Comparison of ENCODE assay signal across 9 cellular contexts in the genomic region with DNA sequence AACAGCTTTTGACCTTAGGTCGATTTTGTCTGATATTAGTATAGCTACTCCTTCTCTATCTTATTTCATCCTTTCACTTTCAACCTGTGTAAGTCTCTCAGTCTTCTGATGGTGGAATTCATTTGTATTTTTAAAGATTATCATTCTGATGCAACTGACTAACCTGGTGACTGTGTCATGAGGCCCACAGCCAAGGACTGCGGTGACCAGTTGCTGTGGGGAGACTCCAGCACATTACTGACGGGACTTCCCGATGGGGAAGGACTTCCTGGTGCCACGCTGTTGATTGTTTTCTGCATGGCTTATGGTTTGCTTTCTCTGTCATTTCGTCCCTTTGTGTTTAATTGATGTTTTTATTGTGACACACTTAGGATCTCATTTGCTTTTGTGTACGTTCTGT. TPM values are rescaled to one million over a fixed set of nuclear protein-coding genes. Genes with fewer than 3 reads are reported as not detected.
DNase-seq lines count a peak whose midpoint lies in the region; ATAC-seq lines count a peak whose summit lies in the region.
"Had no signal": no experiment of that assay in that cellular context is flagged by ENCODE, and none has a peak within 500 bp of the region (broad histone marks: within the 10 kb centered on the region; RNA-seq: fewer than 3 reads in every experiment).

No MANE protein-coding gene starts in this region.

- H3K36me3 Mint-ChIP-seq in activated naive CD4-positive, alpha-beta T cell treated with anti-CD3 and anti-CD28 coated beads, Interleukin-2, amount 50 U/mL, for 72 hours, result peaks cover 6 to 18% of the 10 kb centered on the region in 2 donors
- peaks cover 13% of the 10 kb centered on the region for H3K36me3 Mint-ChIP-seq in activated naive CD4-positive, alpha-beta T cell treated with anti-CD3 and anti-CD28 coated beads, Interleukin-2, amount 10 ng/mL, durations not matched to agents 7 days and 5 days

- intact Hi-C loops in head of caudate nucleus (cut with DNase I), result no loop called here

- H3K27ac Mint-ChIP-seq in activated naive CD4-positive, alpha-beta T cell treated with anti-CD3 and anti-CD28 coated beads, Interleukin-2, amount 50 U/mL, for 72 hours, result peak overlapping the region; percentile 46 to 88
- no peak overlapping the region for H3K27ac Mint-ChIP-seq in activated naive CD4-positive, alpha-beta T cell treated with anti-CD3 and anti-CD28 coated beads, Interleukin-2, amount 10 ng/mL, durations not matched to agents 7 days and 5 days

- CTCF ChIA-PET in activated naive CD4-positive, alpha-beta T cell treated with anti-CD3 and anti-CD28 coated beads, Interleukin-2, amount 10 ng/mL, durations not matched to agents 7 days and 5 days (lab: Charles Lee), result interaction anchor here (1.1 kb wide), 1 partner anchor 12 kb away, joined by 3 read pairs; no protein-coding TSS in a partner anchor

- ATAC-seq in activated naive CD4-positive, alpha-beta T cell treated with anti-CD3 and anti-CD28 coated beads, Interleukin-2, amount 50 U/mL, for 72 hours, result peak; percentile 90 to 93
- ATAC-seq in HG03135 (IDR thresholded peaks at IDR 0.05; ENCODE audit: unreplicated experiment) (peak; percentile 71), GM19328 (IDR thresholded peaks at IDR 0.05; ENCODE audit: unreplicated experiment) (no peak)
- peak; percentile 95 for ATAC-seq in stimulated activated naive CD8-positive, alpha-beta T cell treated with anti-CD3 and anti-CD28 coated beads, Interleukin-15, Interleukin-2, amounts not matched to agents 100 U/mL and 50 U/mL, for 24 hours

- no peak overlapping the region for H3K4me3 Mint-ChIP-seq in activated naive CD4-positive, alpha-beta T cell treated with anti-CD3 and anti-CD28 coated beads, Interleukin-2, amount 10 ng/mL, durations not matched to agents 7 days and 5 days

- H3K4me1 Mint-ChIP-seq in activated naive CD4-positive, alpha-beta T cell treated with anti-CD3 and anti-CD28 coated beads, Interleukin-2, amount 10 ng/mL, durations not matched to agents 7 days and 5 days, result peaks cover 10% of the 10 kb centered on the region

- H3K27me3 Mint-ChIP-seq in activated naive CD4-positive, alpha-beta T cell treated with anti-CD3 and anti-CD28 coated beads, Interleukin-2, amount 10 ng/mL, durations not matched to agents 7 days and 5 days, result peaks cover 11% of the 10 kb centered on the region

- H3K9me3 Mint-ChIP-seq in activated naive CD4-positive, alpha-beta T cell treated with anti-CD3 and anti-CD28 coated beads, Interleukin-2, amount 50 U/mL, for 72 hours, result no peaks in the 10 kb centered on the region
- H3K9me3 Mint-ChIP-seq in activated naive CD4-positive, alpha-beta T cell treated with anti-CD3 and anti-CD28 coated beads, Interleukin-2, amount 10 ng/mL, durations not matched to agents 7 days and 5 days, result peaks cover 2% of the 10 kb centered on the region

- no peak for DNase-seq in activated naive CD4-positive, alpha-beta T cell treated with anti-CD3 and anti-CD28 coated beads, Interleukin-2, amount 50 U/mL, for 72 hours (ENCODE audit: low spot score in 2 of 2)
- no peak for DNase-seq in activated naive CD4-positive, alpha-beta T cell treated with anti-CD3 and anti-CD28 coated beads, Interleukin-2, amount 10 ng/mL, durations not matched to agents 7 days and 5 days
- peak; percentile 84 for DNase-seq in activated effector memory CD4-positive, alpha-beta T cell treated with anti-CD3 and anti-CD28 coated beads, Interleukin-2, amount 50 U/mL, for 16 hours
- peak; percentile 40 for DNase-seq in stimulated activated naive CD8-positive, alpha-beta T cell treated with anti-CD3 and anti-CD28 coated beads, Interleukin-15, Interleukin-2, amounts not matched to agents 100 U/mL and 50 U/mL, for 24 hours
- DNase-seq in NCI-H1048 (lab: John Stamatoyannopoulos, UW), result no peak
- no peak for DNase-seq in head of caudate nucleus
- DNase-seq: DND-41 had no signal

RNA-seq across cellular contexts. Expression of a gene that starts 34.2 kb away (rescaled TPM):
- 10 to 100 TPM; 40.4 to 78.1 TPM for total RNA-seq in activated naive CD4-positive, alpha-beta T cell treated with anti-CD3 and anti-CD28 coated beads, Interleukin-2, amount 50 U/mL, for 72 hours

Comparison
In these comparisons a context has a peak if more than half of its experiments do, and no peak if none do; other contexts are left out.
1. DNase-seq: peak in activated effector memory CD4-positive, alpha-beta T cell treated with anti-CD3 and anti-CD28 coated beads, Interleukin-2, amount 50 U/mL, for 16 hours (single experiment) and stimulated activated naive CD8-positive, alpha-beta T cell treated with anti-CD3 and anti-CD28 coated beads, Interleukin-15, Interleukin-2, amounts not matched to agents 100 U/mL and 50 U/mL, for 24 hours (single experiment); none in activated naive CD4-positive, alpha-beta T cell treated with anti-CD3 and anti-CD28 coated beads, Interleukin-2, amount 50 U/mL, for 72 hours (0 of 2), activated naive CD4-positive, alpha-beta T cell treated with anti-CD3 and anti-CD28 coated beads, Interleukin-2, amount 10 ng/mL, durations not matched to agents 7 days and 5 days (single experiment), NCI-H1048 (single experiment) and head of caudate nucleus (0 of 42).